ENCODE assay signal across 2 cellular contexts in genomic region chr3:173451561-173451960, GRCh38. TPM values are rescaled to one million over a fixed set of nuclear protein-coding genes. Genes with fewer than 3 reads are reported as not detected.
"Had no signal": no experiment of that assay in that cellular context is flagged by ENCODE, and none has a peak within 500 bp of the region (broad histone marks: within the 10 kb centered on the region; RNA-seq: fewer than 3 reads in every experiment).

No MANE protein-coding gene starts in this region.

RNA-seq across cellular contexts. Expression of gene NLGN1, which starts 54.0 kb away (rescaled TPM):
- total RNA-seq: LHCN-M2, MCF 10A had no signal
